Comparison of ENCODE assay signal across 8 cellular contexts in genomic region chr18:59139291-59139614, GRCh38. TPM values are rescaled to one million over a fixed set of nuclear protein-coding genes. Genes with fewer than 3 reads are reported as not detected.
A peak's percentile ranks its signal among the peaks of the same experiment; 100 is the strongest.
DNase-seq lines count a peak whose midpoint lies in the region; ATAC-seq, FAIRE-seq and TF ChIP-seq lines count a peak whose summit lies in the region.

No MANE protein-coding gene starts in this region.

- H3K4me3 Mint-ChIP-seq in WTC11: peak overlapping the region; percentile 91

- peaks cover 21% of the 10 kb centered on the region for H3K4me1 Mint-ChIP-seq in WTC11

- H3K27ac ChIP-seq in kidney (ENCODE audit: low read depth in 2 of 2, low read length in 2 of 2): peak overlapping the region; percentile 91 to 92

- peak; percentile 74 for ATAC-seq in GM18867 (IDR thresholded peaks at IDR 0.05; ENCODE audit: unreplicated experiment)
- peak; percentile 58 for ATAC-seq in HG03103 (IDR thresholded peaks at IDR 0.05; ENCODE audit: low read depth, unreplicated experiment)
- peak; percentile 94 for ATAC-seq in WTC11

- H3K9ac ChIP-seq in kidney (ENCODE audit: low read length in 2 of 2): peak overlapping the region in 1 of 2 donors; percentile 77

- peaks cover 5% of the 10 kb centered on the region; the same call in 1 of the 2 replicates for H3K9me3 Mint-ChIP-seq in WTC11

- FAIRE-seq in A204.1 (lab: Jason Lieb, UNC): peak; percentile 47
- no peak for FAIRE-seq in kidney (lab: Jason Lieb, UNC)

- CTCF ChIA-PET in WTC11 (lab: Charles Lee): interaction anchor here (0.6 to 2.3 kb wide), 5 partner anchors 55 to 371 kb away, joined by 3 to 7 read pairs (median 6); no protein-coding TSS in a partner anchor

- peak overlapping the region; percentile 74 to 93 for H3K4me3 ChIP-seq in kidney (ENCODE audit: low read length in 2 of 2)

- DNase-seq in NCI-H2196 treated with DMSO at 0.1 percent for 48 hours (lab: John Stamatoyannopoulos, UW; ENCODE audit: unreplicated experiment) (peak; percentile 98), WTC11 (ENCODE audit: low spot score) (peak; percentile 92), kidney (peak; percentile 94)
- DNase-seq in central memory CD4-positive, alpha-beta T cell: peak; percentile 94
- peak; percentile 86 to 90 for DNase-seq in stimulated activated CD4-positive, alpha-beta T cell treated with anti-CD3 and anti-CD28 coated beads, Interleukin-15, amount 100 ng/mL, for 48 hours (ENCODE audit: low read depth in 2 of 2)

- POLR2A ChIA-PET in WTC11 (lab: Charles Lee): no interaction called here

- H3K27ac Mint-ChIP-seq in WTC11: peak overlapping the region; percentile 90

- H3K36me3 Mint-ChIP-seq in WTC11: no peaks in the 10 kb centered on the region

- peaks cover 31% of the 10 kb centered on the region for H3K27me3 Mint-ChIP-seq in WTC11 (ENCODE audit: low read depth)

- intact Hi-C loops in kidney (cut with DNase I): no loop called here

- H3K4me1 ChIP-seq in kidney (ENCODE audit: control insufficient read depth in 1 of 2, insufficient read depth in 1 of 2, low read depth in 1 of 2, low read length in 2 of 2): peaks cover 10% of the 10 kb centered on the region in 2 donors

- no peaks in the 10 kb centered on the region for H3K9me3 ChIP-seq in kidney (ENCODE audit: control insufficient read depth in 1 of 2, low read length in 2 of 2)

- no peaks in the 10 kb centered on the region for H3K36me3 ChIP-seq in kidney (ENCODE audit: control insufficient read depth in 1 of 2, insufficient read depth in 2 of 2, low read length in 2 of 2)

- TF ChIP-seq CTCF in WTC11 (IDR thresholded peaks at IDR 0.05) (no peak), kidney (IDR thresholded peaks at IDR 0.05; ENCODE audit: borderline replicate concordance, extremely low read depth, insufficient read depth) (no peak)

TF ChIP-seq in WTC11, 78 proteins besides CTCF, POLR2A, EP300 and RAD21:
- no peak for TF ChIP-seq PRRX2 (CRISPR knock-in tag; IDR thresholded peaks at IDR 0.05)
- no peak for TF ChIP-seq JUN (CRISPR knock-in tag; IDR thresholded peaks at IDR 0.05)
- no peak for TF ChIP-seq SMAD3 (CRISPR knock-in tag; IDR thresholded peaks at IDR 0.05; ENCODE audit: borderline replicate concordance)
- TF ChIP-seq ZBTB43 (CRISPR knock-in tag; IDR thresholded peaks at IDR 0.05): no peak
- TF ChIP-seq TEAD1 (CRISPR knock-in tag; IDR thresholded peaks at IDR 0.05): no peak
- TF ChIP-seq ZNF423 (CRISPR knock-in tag; IDR thresholded peaks at IDR 0.05): no peak
- no peak for TF ChIP-seq CREM (CRISPR knock-in tag; IDR thresholded peaks at IDR 0.05)
- TF ChIP-seq ZNF121 (CRISPR knock-in tag; IDR thresholded peaks at IDR 0.05): no peak
- TF ChIP-seq PRDM15 (CRISPR knock-in tag; IDR thresholded peaks at IDR 0.05): no peak
- TF ChIP-seq ZNF416 (CRISPR knock-in tag; IDR thresholded peaks at IDR 0.05): no peak
- TF ChIP-seq STAT6 (CRISPR knock-in tag; conservative IDR thresholded peaks at IDR 0.05; ENCODE audit: low read depth): no peak
- TF ChIP-seq FOXP1 (CRISPR knock-in tag; IDR thresholded peaks at IDR 0.05; ENCODE audit: borderline replicate concordance): no peak
- TF ChIP-seq ZSCAN18 (CRISPR knock-in tag; IDR thresholded peaks at IDR 0.05): no peak
- TF ChIP-seq ZNF138 (CRISPR knock-in tag; conservative IDR thresholded peaks at IDR 0.05): no peak
- no peak for TF ChIP-seq KAT7 (CRISPR knock-in tag; IDR thresholded peaks at IDR 0.05; ENCODE audit: borderline replicate concordance)
- no peak for TF ChIP-seq ZNF317 (CRISPR knock-in tag; IDR thresholded peaks at IDR 0.05; ENCODE audit: borderline replicate concordance, low read depth)
- no peak for TF ChIP-seq TCF7 (CRISPR knock-in tag; IDR thresholded peaks at IDR 0.05; ENCODE audit: low read depth)
- no peak for TF ChIP-seq OVOL2 (CRISPR knock-in tag; IDR thresholded peaks at IDR 0.05; ENCODE audit: borderline replicate concordance)
- TF ChIP-seq E2F5 (CRISPR knock-in tag; IDR thresholded peaks at IDR 0.05): no peak
- TF ChIP-seq ZNF219 (CRISPR knock-in tag; IDR thresholded peaks at IDR 0.05; ENCODE audit: borderline replicate concordance): no peak

RNA-seq across cellular contexts. Expression of gene SEC11C, which starts 0.4 kb away (rescaled TPM):
- 44.3 to 49.5 TPM (median 45.9 TPM) in 3 replicates for total RNA-seq in WTC11 (2021)
- total RNA-seq in kidney: 90.0 TPM
- polyA plus RNA-seq in kidney (ENCODE audit: insufficient read depth, low read depth, low replicate concordance): 106 TPM

Comparison
In these comparisons a context has a peak if more than half of its experiments do, and no peak if none do; other contexts are left out.
1. Peak in every context shown above with its lines: DNase-seq, ATAC-seq, H3K4me3 ChIP-seq and H3K27ac ChIP-seq.